ENCODE assay signal across 8 cellular contexts in genomic region chr19:1690570-1691307, GRCh38. TPM values are rescaled to one million over a fixed set of nuclear protein-coding genes. Genes with fewer than 3 reads are reported as not detected.
A peak's percentile ranks its signal among the peaks of the same experiment; 100 is the strongest.
DNase-seq lines count a peak whose midpoint lies in the region; ATAC-seq and TF ChIP-seq lines count a peak whose summit lies in the region.

No MANE protein-coding gene starts in this region.

- H3K4me1 ChIP-seq in ovary (ENCODE audit: insufficient read depth) = no peaks in the 10 kb centered on the region

- no peak overlapping the region for H3K27ac ChIP-seq in ovary

- no peak overlapping the region for H3K27ac Mint-ChIP-seq in Calu3 (ENCODE audit: unreplicated experiment)

- DNase-seq in Calu3 = peak; percentile 82
- DNase-seq in NB4 (ENCODE audit: low read depth) = peak; percentile 67
- peak; percentile 61 for DNase-seq in activated T-cell treated with anti-CD3 and anti-CD28 coated beads, Interleukin-2, amount 50 U/mL, for 1 hour
- peak; percentile 24 to 46 for DNase-seq in left colon
- DNase-seq in ovary = no peak
- no peak for DNase-seq in NCI-H2081 (lab: John Stamatoyannopoulos, UW)

- peaks cover 14% of the 10 kb centered on the region for H3K4me1 Mint-ChIP-seq in Calu3 (ENCODE audit: low read depth, unreplicated experiment)

- TF ChIP-seq POLR2A in NB4 (IDR thresholded peaks at IDR 0.05; ENCODE audit: extremely low read depth, insufficient read length) = no peak
- TF ChIP-seq POLR2A in ovary (IDR thresholded peaks at IDR 0.05) = no peak

- H3K27me3 Mint-ChIP-seq in Calu3 (ENCODE audit: unreplicated experiment) = peaks cover 31% of the 10 kb centered on the region

- H3K36me3 ChIP-seq in ovary = no peaks in the 10 kb centered on the region

- peaks cover 2% of the 10 kb centered on the region for H3K9me3 Mint-ChIP-seq in Calu3 (ENCODE audit: low read depth, unreplicated experiment)

- peaks cover 0 to 4% of the 10 kb centered on the region in 2 donors for H3K9me3 ChIP-seq in ovary

- H3K4me3 ChIP-seq in NB4 (ENCODE audit: low read depth, low read length) (no peak overlapping the region), ovary (no peak overlapping the region)

- BruUV-seq in Calu3 (replicated peaks; lab: Mats Ljungman, UMichigan) = no TSS peak

- ATAC-seq in left colon = no peak
- no peak for ATAC-seq in HG02763 (IDR thresholded peaks at IDR 0.05; ENCODE audit: unreplicated experiment)
- ATAC-seq in GM19023 (IDR thresholded peaks at IDR 0.05; ENCODE audit: unreplicated experiment) = no peak

- 12 to 22% (median 13%) methylated on average over 30 to 32 of the region's 32 CpGs for WGBS in ovary, 3 donors

- peaks cover 5% of the 10 kb centered on the region for H3K36me3 Mint-ChIP-seq in Calu3 (ENCODE audit: insufficient read depth, unreplicated experiment)

- TF ChIP-seq EP300 in ovary (IDR thresholded peaks at IDR 0.05) = no peak

- no peak for TF ChIP-seq CTCF in Calu3 (IDR thresholded peaks at IDR 0.05; ENCODE audit: unreplicated experiment)
- TF ChIP-seq CTCF in NB4 (IDR thresholded peaks at IDR 0.05; ENCODE audit: low read depth, low read length) = no peak
- TF ChIP-seq CTCF in ovary (IDR thresholded peaks at IDR 0.05) = no peak

- intact Hi-C loops in Calu3 (cut with micrococcal nuclease; ENCODE audit: unreplicated experiment) (no loop called here), left colon (cut with DNase I, micrococcal nuclease) (no loop called here), ovary (cut with DNase I) (no loop called here)

- H3K4me3 Mint-ChIP-seq in Calu3 (ENCODE audit: low read depth, unreplicated experiment) = no peak overlapping the region

- CTCF ChIA-PET in Calu3 (lab: Charles Lee) = no interaction called here

- no peaks in the 10 kb centered on the region for H3K27me3 ChIP-seq in ovary

RNA-seq across cellular contexts. Expression of gene TCF3, which starts 38.3 kb away (rescaled TPM):
- 102 and 110 TPM in 2 replicates for total RNA-seq in Calu3 (2022)
- 10 to 100 TPM; 64.1 to 64.7 TPM for total RNA-seq in left colon
- 10 to 100 TPM; 28.0 to 85.3 (median 76.6) TPM for total RNA-seq in ovary
- polyA plus RNA-seq in ovary = 10 to 100 TPM; 17.0 to 56.9 TPM

Comparison
In these comparisons a context has a peak if more than half of its experiments do, and no peak if none do; other contexts are left out.
1. DNase-seq: peak in Calu3 (single experiment), NB4 (single experiment), activated T-cell treated with anti-CD3 and anti-CD28 coated beads, Interleukin-2, amount 50 U/mL, for 1 hour (single experiment) and left colon (2 of 2); none in ovary (0 of 5) and NCI-H2081 (0 of 2).